Comparison of ENCODE assay signal across 1 cellular context in genomic region chr2:96070351-96070750, GRCh38. TPM values are rescaled to one million over a fixed set of nuclear protein-coding genes. Genes with fewer than 3 reads are reported as not detected.
"Had no signal": no experiment of that assay in that cellular context is flagged by ENCODE, and none has a peak within 500 bp of the region (broad histone marks: within the 10 kb centered on the region; RNA-seq: fewer than 3 reads in every experiment).

No MANE protein-coding gene starts in this region.

RNA-seq across cellular contexts. Expression of gene ADRA2B, which starts 46.0 kb away (rescaled TPM):
- total RNA-seq: bronchial epithelial cell had no signal
